34 cellular contexts compared by ENCODE assay signal in the genomic region with DNA sequence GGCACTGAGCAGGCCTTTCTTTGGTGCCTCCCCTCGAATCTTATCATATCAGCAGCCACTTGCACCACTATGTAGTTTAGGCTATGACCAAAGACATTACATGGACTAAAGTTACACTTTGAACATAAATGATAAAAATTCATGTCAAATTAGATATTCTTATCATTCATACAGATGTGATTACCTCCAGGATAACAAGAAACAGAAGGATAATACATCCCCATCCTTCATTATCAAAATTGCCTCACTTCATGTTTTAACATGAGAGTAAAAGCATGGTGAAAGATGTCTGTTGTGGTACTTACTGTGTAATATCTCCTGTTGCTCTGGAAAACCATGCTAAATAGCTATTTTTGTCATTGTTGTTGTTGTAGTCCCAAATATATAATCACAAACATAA.
"Had no signal": no experiment of that assay in that cellular context is flagged by ENCODE, and none has a peak within 500 bp of the region (broad histone marks: within the 10 kb centered on the region; RNA-seq: fewer than 3 reads in every experiment).

No MANE protein-coding gene starts in this region.

- H3K27ac ChIP-seq: KMS-11 had no signal

- H3K9ac ChIP-seq: KMS-11 had no signal

- H3K27me3 ChIP-seq: MG63 had no signal

- H3K9me3 ChIP-seq: MG63 had no signal

- DNase-seq: Karpas-422, Kasumi-1, MG63, MM.1S, MV-4-11, NCI-H1048, NCI-H1092, NCI-H1092 treated with DMSO at 0.1 percent for 48 hours, NCI-H1105, NCI-H1105 treated with DMSO at 0.1 percent for 48 hours, NCI-H1417, NCI-H1417 treated with DMSO at 0.1 percent for 48 hours, NCI-H1436, NCI-H1436 treated with DMSO at 0.1 percent for 48 hours, NCI-H146, NCI-H1694, NCI-H1694 treated with DMSO at 0.1 percent for 48 hours, NCI-H187, NCI-H187 treated with DMSO at 0.1 percent for 48 hours, NCI-H1930, NCI-H2029, NCI-H2029 treated with DMSO at 0.1 percent for 48 hours, NCI-H2081 treated with DMSO at 0.1 percent for 48 hours, NCI-H2107, NCI-H2171, NCI-H2171 treated with DMSO at 0.1 percent for 48 hours, NCI-H2227 treated with DMSO at 0.1 percent for 48 hours, NCI-H226, NCI-H345, NCI-H446, NCI-H446 treated with DMSO at 0.1 percent for 48 hours, NCI-H510A, NCI-H524 had no signal

- H3K36me3 ChIP-seq: MG63 had no signal

- H3K4me2 ChIP-seq: KMS-11 had no signal

- H3K4me3 ChIP-seq: MG63 had no signal
